Comparison of ENCODE assay signal across 8 cellular contexts in genomic region chr1:150366416-150367296, GRCh38. TPM values are rescaled to one million over a fixed set of nuclear protein-coding genes. Genes with fewer than 3 reads are reported as not detected.
DNase-seq lines count a peak whose midpoint lies in the region; ATAC-seq and TF ChIP-seq lines count a peak whose summit lies in the region.

No MANE protein-coding gene starts in this region.

- H3K4me1 ChIP-seq in endodermal cell (ENCODE audit: control insufficient read depth, insufficient read depth, low read length) = peaks cover 2% of the 10 kb centered on the region
- H3K4me1 ChIP-seq in neutrophil (ENCODE audit: control insufficient read depth in 1 of 2, insufficient read depth in 1 of 2, low read depth in 1 of 2, low read length in 1 of 2) = peaks cover 28 to 30% of the 10 kb centered on the region in 2 experiments

- peaks cover 5% of the 10 kb centered on the region for H3K36me3 Mint-ChIP-seq in endodermal cell (ENCODE audit: low read depth)

- H3K36me3 ChIP-seq in endodermal cell (ENCODE audit: control insufficient read depth, insufficient read depth, low read length) (no peaks in the 10 kb centered on the region), neutrophil (no peaks in the 10 kb centered on the region)

- H3K27ac Mint-ChIP-seq in endodermal cell = peak overlapping the region; percentile 99

- H3K27me3 ChIP-seq in endodermal cell (ENCODE audit: control insufficient read depth, insufficient read depth, low read length, poor library complexity, severe bottlenecking) (no peaks in the 10 kb centered on the region), neutrophil (no peaks in the 10 kb centered on the region)

- peak overlapping the region; percentile 99 for H3K4me3 ChIP-seq in endodermal cell (ENCODE audit: low read length)
- H3K4me3 ChIP-seq in neutrophil (ENCODE audit: low read depth in 1 of 2, low read length in 1 of 2) = no peak overlapping the region

- no peak overlapping the region for H3K27ac ChIP-seq in endodermal cell (ENCODE audit: low read depth, low read length)
- peak overlapping the region; percentile 94 for H3K27ac ChIP-seq in neutrophil

- no peaks in the 10 kb centered on the region for H3K9me3 Mint-ChIP-seq in endodermal cell

- H3K4me3 Mint-ChIP-seq in endodermal cell = peak overlapping the region; percentile 99

- ATAC-seq in HG02973 (IDR thresholded peaks at IDR 0.05; ENCODE audit: unreplicated experiment) = no peak
- no peak for ATAC-seq in HG03521 (IDR thresholded peaks at IDR 0.05; ENCODE audit: unreplicated experiment)

- H3K4me1 Mint-ChIP-seq in endodermal cell = peaks cover 21% of the 10 kb centered on the region

- no peaks in the 10 kb centered on the region for H3K27me3 Mint-ChIP-seq in endodermal cell (ENCODE audit: insufficient read depth)

- DNase-seq in OCI-M1 (lab: John Stamatoyannopoulos, UW) = peak; percentile 68
- DNase-seq in endodermal cell = no peak
- DNase-seq in NCI-H524 (lab: John Stamatoyannopoulos, UW) = no peak
- DNase-seq in NOMO-1 treated with DMSO at 0.1 percent for 48 hours (lab: John Stamatoyannopoulos, UW; ENCODE audit: unreplicated experiment) = no peak

- H3K9me3 ChIP-seq in endodermal cell (ENCODE audit: control insufficient read depth, low read length) (no peaks in the 10 kb centered on the region), neutrophil (no peaks in the 10 kb centered on the region)

- peak overlapping the region; percentile 77 for H3K9ac ChIP-seq in endodermal cell (ENCODE audit: extremely low read depth, low read length, poor library complexity, severe bottlenecking)

- TF ChIP-seq POLR2A in GM19099 (IDR thresholded peaks at IDR 0.05; ENCODE audit: extremely low read depth, insufficient read length, low read depth) = peak; percentile 24

- TF ChIP-seq CTCF in endodermal cell (conservative IDR thresholded peaks at IDR 0.05) (no peak), neutrophil (IDR thresholded peaks at IDR 0.05) (no peak)

- 34 to 39% methylated on average over 9 to 12 of the region's 12 CpGs for WGBS in endodermal cell (ENCODE audit: insufficient coverage in 1 of 2, insufficient read length in 1 of 2), 2 experiments

RNA-seq across cellular contexts. Expression of gene RPRD2, which starts 2.7 kb away (rescaled TPM):
- total RNA-seq in endodermal cell = 10 to 100 TPM; 33.1 to 35.9 TPM
- 31.4 TPM for polyA plus RNA-seq in endodermal cell (2013, experiment 1 of 2)
- 28.7 TPM for polyA plus RNA-seq in endodermal cell (2013, experiment 2 of 2)

RNA-seq across cellular contexts. Expression of gene PRPF3, which starts 45.3 kb away (rescaled TPM):
- total RNA-seq in endodermal cell = 10 to 100 TPM; 70.7 to 75.6 TPM
- 57.9 TPM for polyA plus RNA-seq in endodermal cell (2013, experiment 1 of 2)
- polyA plus RNA-seq in endodermal cell (2013, experiment 2 of 2) = 50.1 TPM
